ENCODE assay signal across 10 cellular contexts in genomic region chr12:114636723-114637480, GRCh38. TPM values are rescaled to one million over a fixed set of nuclear protein-coding genes. Genes with fewer than 3 reads are reported as not detected.
DNase-seq lines count a peak whose midpoint lies in the region; ATAC-seq, FAIRE-seq and TF ChIP-seq lines count a peak whose summit lies in the region.
"Had no signal": no experiment of that assay in that cellular context is flagged by ENCODE, and none has a peak within 500 bp of the region (broad histone marks: within the 10 kb centered on the region; RNA-seq: fewer than 3 reads in every experiment).

No MANE protein-coding gene starts in this region.

- no peaks in the 10 kb centered on the region for H3K9me3 ChIP-seq in K562 (replicated peaks; ENCODE audit: control insufficient read depth, insufficient read depth, low read depth, low read length)

- WGBS in K562 (ENCODE audit: insufficient coverage, low coverage, missing lambda C conversion rate): 0% methylated on average over 15 of the region's 15 CpGs

- peak in 1 of 2 experiments; percentile 35; a peak in 2 of 4 replicates for TF ChIP-seq RAD21 in K562 (CRISPR knock-in tag; conservative IDR thresholded peaks at IDR 0.05 in 1 of 2, IDR thresholded peaks at IDR 0.05 in 1 of 2)

- H3K4me3 ChIP-seq in AG09309 (ENCODE audit: control insufficient read depth, low read depth, low read length) (no peak overlapping the region), K562 (no peak overlapping the region)

- TF ChIP-seq POLR2A in K562 (conservative IDR thresholded peaks at IDR 0.05): no peak

- BruUV-seq in K562 (replicated peaks; lab: Mats Ljungman, UMichigan): no TSS peak

- no peak for FAIRE-seq in K562 (lab: Jason Lieb, UNC)
- FAIRE-seq: endothelial cell of umbilical vein had no signal

- intact Hi-C loops in K562 (cut with micrococcal nuclease): no loop called here

- no peaks in the 10 kb centered on the region; the same call in none of the 2 replicates for H3K27me3 Mint-ChIP-seq in HFFc6 (ENCODE audit: insufficient read depth)

- no peaks in the 10 kb centered on the region for H3K9me3 Mint-ChIP-seq in HFFc6

- H4K20me1 ChIP-seq in K562 (replicated peaks; ENCODE audit: control insufficient read depth, insufficient read depth, low read length): no peaks in the 10 kb centered on the region

- POLR2A ChIA-PET in K562 (lab: Yijun Ruan, JAX): no interaction called here

- no peaks in the 10 kb centered on the region for H3K4me1 ChIP-seq in K562 (replicated peaks in 1 of 2; ENCODE audit: control insufficient read depth in 2 of 2, insufficient read depth in 2 of 2, low read length in 2 of 2)

- TF ChIP-seq EP300 in K562 (IDR thresholded peaks at IDR 0.05; ENCODE audit: low read length): no peak

- no peak overlapping the region for H2AFZ ChIP-seq in K562 (ENCODE audit: low read depth, low read length)

- TF ChIP-seq CTCF in AG09309 (IDR thresholded peaks at IDR 0.05; ENCODE audit: control insufficient read depth, insufficient read depth, low read depth, low read length, missing control alignments): peak; percentile 48
- TF ChIP-seq CTCF in HFFc6 (IDR thresholded peaks at IDR 0.05): peak; percentile 74
- peak; percentile 18 to 45 (median 33); a peak in 3 of 6 replicates for TF ChIP-seq CTCF in K562 (IDR thresholded peaks at IDR 0.05 in 2 of 3, conservative IDR thresholded peaks at IDR 0.05 in 1 of 3; ENCODE audit: insufficient read depth in 2 of 3, low read depth in 1 of 3, low read length in 3 of 3)
- TF ChIP-seq CTCF in GM20000 (IDR thresholded peaks at IDR 0.05; ENCODE audit: extremely low read depth, missing control alignments): no peak

- DNase-seq in AG09309 (ENCODE audit: low read depth) (no peak), HFFc6 (peak; percentile 9), K562 (ENCODE audit: extremely low read depth in 1 of 4, low spot score in 3 of 4) (peak in 1 of 4 experiments; percentile 34), left lobe of liver (ENCODE audit: low spot score) (no peak), GM20000 (ENCODE audit: low spot score) (no peak), NOMO-1 treated with DMSO at 0.1 percent for 48 hours (lab: John Stamatoyannopoulos, UW; ENCODE audit: unreplicated experiment) (no peak), activated gamma-delta T cell treated with Interleukin-2 at 50 U/mL for 16 hours (no peak)
- DNase-seq in activated effector memory CD4-positive, alpha-beta T cell treated with Interleukin-2 at 50 U/mL for 16 hours: no peak
- DNase-seq: activated T-cell treated with anti-CD3 and anti-CD28 coated beads, Interleukin-2, amount 50 U/mL, for 1 hour had no signal

- H3K4me2 ChIP-seq in K562 (ENCODE audit: insufficient read depth, low read length): no peak overlapping the region

- H3K27me3 ChIP-seq in K562 (ENCODE audit: control insufficient read depth in 2 of 2, insufficient read depth in 2 of 2, low read length in 2 of 2): no peaks in the 10 kb centered on the region; a peak in 1 of 5 replicates

- CTCF ChIA-PET in K562 (lab: Yijun Ruan, JAX; ENCODE audit: low intra/inter-chr PET ratio): interaction anchor here (0.8 kb wide), 1 partner anchor 657 kb away, joined by 3 read pairs; no protein-coding TSS in a partner anchor

- H3K9ac ChIP-seq in K562 (ENCODE audit: insufficient read depth in 1 of 2, low read depth in 2 of 2, low read length in 2 of 2): no peak overlapping the region

- H3K36me3 Mint-ChIP-seq in HFFc6 (ENCODE audit: low read depth): no peaks in the 10 kb centered on the region

- no peak overlapping the region for H3K4me3 Mint-ChIP-seq in HFFc6

- no peaks in the 10 kb centered on the region for H3K79me2 ChIP-seq in K562 (ENCODE audit: control insufficient read depth, insufficient read depth, low read length)

- no peak overlapping the region for H3K27ac ChIP-seq in K562 (ENCODE audit: extremely low read depth, low read depth, low read length)

- no peaks in the 10 kb centered on the region for H3K9me1 ChIP-seq in K562 (ENCODE audit: control insufficient read depth, insufficient read depth, low read length)

- H3K27ac Mint-ChIP-seq in HFFc6: no peak overlapping the region; the same call in 1 of the 2 replicates

- no peak for ATAC-seq in K562
- ATAC-seq in left lobe of liver: peak; percentile 67

- H3K4me1 Mint-ChIP-seq in HFFc6 (ENCODE audit: low read depth): peaks cover 8% of the 10 kb centered on the region

- no peaks in the 10 kb centered on the region for H3K36me3 ChIP-seq in K562 (ENCODE audit: control insufficient read depth, insufficient read depth, low read length)

- in situ Hi-C loops in K562 (cut with MboI): no loop called here

TF ChIP-seq in K562, 482 proteins besides CTCF, POLR2A, EP300 and RAD21:
- TF ChIP-seq DEAF1 (CRISPR knock-in tag; IDR thresholded peaks at IDR 0.05) (no peak), NUFIP1 (IDR thresholded peaks at IDR 0.05; ENCODE audit: partially characterized antibody) (no peak), PCBP2 (IDR thresholded peaks at IDR 0.05; ENCODE audit: low read depth, low read length, poor library complexity, severe bottlenecking) (no peak), UBTF (IDR thresholded peaks at IDR 0.05; ENCODE audit: borderline replicate concordance in 1 of 2, low read depth in 2 of 2, low read length in 2 of 2) (no peak), MAFG (tag; conservative IDR thresholded peaks at IDR 0.05) (no peak), MYC (IDR thresholded peaks at IDR 0.05; ENCODE audit: low read depth, low read length) (no peak), MYC (CRISPR knock-in tag; IDR thresholded peaks at IDR 0.05; ENCODE audit: borderline replicate concordance, low read depth) (no peak), ZNF644 (tag; IDR thresholded peaks at IDR 0.05; ENCODE audit: low read depth) (no peak)
TF ChIP-seq in K562: peak in this region for 0.

RNA-seq across cellular contexts. Expression of gene TBX3, which starts 47.1 kb away (rescaled TPM):
- 100 to 1,000 TPM; 108 to 145 (median 127) TPM for total RNA-seq in HFFc6 (2021; fragmentation: NEBNext Ultra II Directional; extraction: Animal tissue kit (Norgen Biotek cat#: 25700))
- total RNA-seq in K562 (2011; cell fraction: chromatin; rRNA removed; ENCODE audit: low replicate concordance): 0.88 and 2.7 TPM in 2 replicates
- 1.3 and 1.5 TPM in 2 replicates for total RNA-seq in K562 (2011; cell fraction: nucleolus; rRNA removed)
- 0.51 and 0.92 TPM in 2 replicates for total RNA-seq in K562 (2011; cell fraction: nucleoplasm; rRNA removed)
- 0.18 and 0.20 TPM in 2 replicates for total RNA-seq in K562 (2014; rRNA removed)
- total RNA-seq in K562 (2014; rRNA removed; fragmentation: Illumina TruSeq; extraction: Trizol): 0.15 and 0.38 TPM in 2 replicates
- total RNA-seq in K562 (2015; rRNA removed; fragmentation: Illumina TruSeq; extraction: Trizol): 0.23 and 0.47 TPM in 2 replicates
- total RNA-seq in K562 (2021): 0.60 and 0.81 TPM in 2 replicates
- polyA plus RNA-seq in K562 (2011; rRNA removed): 0.08 and 0.52 TPM in 2 replicates
- 0.04 and 0.31 TPM in 2 replicates for polyA plus RNA-seq in K562 (2011; cell fraction: cytosol; rRNA removed)
- 3.5 TPM in 1 of 2 replicates, not detected in the other for polyA plus RNA-seq in K562 (2011; cell fraction: nucleus; rRNA removed)
- 0.24 and 0.35 TPM in 2 replicates for polyA plus RNA-seq in K562 (2012)
- polyA plus RNA-seq in K562 (2014; fragmentation: Illumina TruSeq; extraction: Trizol): 0.35 and 0.42 TPM in 2 replicates
- polyA plus RNA-seq in K562 (2014; fragmentation: Nextera tagmentation; extraction: Ambion mirVana): under 1 TPM; 0.03 to 0.06 TPM
- 0.19 and 0.35 TPM in 2 replicates for polyA plus RNA-seq in K562 (2014; rRNA removed)
- 1.4 TPM in 1 of 2 replicates, not detected in the other for polyA minus RNA-seq in K562 (2011; rRNA and poly(A)+ RNA removed)
- polyA minus RNA-seq in K562 (2011; cell fraction: cytosol; rRNA and poly(A)+ RNA removed): 0.38 and 0.73 TPM in 2 replicates
- 0.22 and 2.6 TPM in 2 replicates for polyA minus RNA-seq in K562 (2011; cell fraction: nucleus; rRNA and poly(A)+ RNA removed)
- 37.2 TPM for total RNA-seq in left lobe of liver

Comparison
In these comparisons a context has a peak if more than half of its experiments do, and no peak if none do; other contexts are left out.
1. RNA of gene TBX3, which starts 47.1 kb away (total RNA-seq): 108 to 145 TPM in HFFc6 and 37.2 TPM in left lobe of liver (single experiment); 0.15 to 2.7 TPM in K562; every median in the first group is over 10 times any median in the second.